In genomic region chr11:98207086-98207485, GRCh38 we compare ENCODE assay signal across 29 cellular contexts.
"Had no signal": no experiment of that assay in that cellular context is flagged by ENCODE, and none has a peak within 500 bp of the region (broad histone marks: within the 10 kb centered on the region; RNA-seq: fewer than 3 reads in every experiment).

No MANE protein-coding gene starts in this region.

- H3K4me3 ChIP-seq: ascending aorta, breast epithelium, cardiac muscle cell, colonic mucosa, esophagus squamous epithelium, gastroesophageal sphincter had no signal

- FAIRE-seq: endometrium, endothelial cell of umbilical vein had no signal

- H3K27me3 ChIP-seq: ascending aorta, breast epithelium, cardiac muscle cell, colonic mucosa, esophagus squamous epithelium, gastroesophageal sphincter had no signal

- H3K27ac ChIP-seq: ascending aorta, breast epithelium, cardiac muscle cell, colonic mucosa, epithelial cell of prostate, esophagus squamous epithelium, gastroesophageal sphincter, WERI-Rb-1 had no signal

- H3K9me3 ChIP-seq: ascending aorta, colonic mucosa, esophagus squamous epithelium, gastroesophageal sphincter had no signal

- H3K36me3 ChIP-seq: ascending aorta, breast epithelium, cardiac muscle cell, colonic mucosa, esophagus squamous epithelium, gastroesophageal sphincter, WERI-Rb-1 had no signal

- DNase-seq: activated B cell treated with CpG ODN at 0.5 μM for 24 hours; activated CD4-positive, alpha-beta T cell treated with anti-CD3 and anti-CD28 coated beads for 48 hours; activated CD4-positive, alpha-beta T cell treated with anti-CD3 and anti-CD28 coated beads, Interleukin-2, amount 50 U/mL, for 1 hour; activated CD4-positive, alpha-beta T cell treated with anti-CD3 and anti-CD28 coated beads, Interleukin-2, amount 50 U/mL, for 48 hours; activated CD8-positive, alpha-beta memory T cell treated with anti-CD3 and anti-CD28 coated beads for 24 hours; activated CD8-positive, alpha-beta T cell treated with anti-CD3 and anti-CD28 coated beads for 36 hours; activated effector memory CD4-positive, alpha-beta T cell treated with anti-CD3 and anti-CD28 coated beads, Interleukin-2, amount 50 U/mL, for 16 hours; activated naive CD4-positive, alpha-beta T cell treated with anti-CD3 and anti-CD28 coated beads for 36 hours; activated naive CD8-positive, alpha-beta T cell treated with anti-CD3 and anti-CD28 coated beads, Interleukin-2, amount 10 ng/mL, durations not matched to agents 7 days and 5 days; activated T-cell treated with anti-CD3 and anti-CD28 coated beads, Interleukin-2, amount 50 U/mL, for 48 hours; central memory CD4-positive, alpha-beta T cell; cerebellar nuclear complex; colonic mucosa; effector CD8-positive, alpha-beta T cell; esophagus squamous epithelium; foreskin melanocyte; head of caudate nucleus; T-cell; T-helper 9 cell; WERI-Rb-1 had no signal

- H3K4me1 ChIP-seq: ascending aorta, breast epithelium, colonic mucosa, esophagus squamous epithelium, gastroesophageal sphincter had no signal

- ATAC-seq: activated CD4-positive, CD25-positive, alpha-beta regulatory T cell treated with anti-CD3 and anti-CD28 coated beads, Interleukin-2, amount 50 U/mL, for 24 hours; activated CD8-positive, alpha-beta T cell treated with anti-CD3 and anti-CD28 coated beads for 36 hours; activated naive CD4-positive, alpha-beta T cell treated with anti-CD3 and anti-CD28 coated beads, Interleukin-2, amount 50 U/mL, for 72 hours; gastroesophageal sphincter; T-cell had no signal
